Comparison of ENCODE assay signal across 17 cellular contexts in genomic region chrX:7223271-7223670, GRCh38.
"Had no signal": no experiment of that assay in that cellular context is flagged by ENCODE, and none has a peak within 500 bp of the region (broad histone marks: within the 10 kb centered on the region; RNA-seq: fewer than 3 reads in every experiment).

No MANE protein-coding gene starts in this region.

- H3K4me3 Mint-ChIP-seq: activated B cell treated with CpG ODN at 0.5 μM for 24 hours; activated CD4-positive, alpha-beta T cell treated with anti-CD3 and anti-CD28 coated beads, Interleukin-2, amount 10 ng/mL, durations not matched to agents 24 days and 14 days; dendritic cell treated with granulocyte-macrophage colony-stimulating factor and Interleukin-4, amounts not matched to agents 40 ng/mL and 50 ng/mL, for 4 days; effector memory CD8-positive, alpha-beta T cell; natural killer cell had no signal

- H3K27ac ChIP-seq: breast epithelium, epithelial cell of prostate, neutrophil, parathyroid adenoma, thoracic aorta, upper lobe of right lung had no signal

- ATAC-seq: effector memory CD8-positive, alpha-beta T cell; natural killer cell; upper lobe of right lung had no signal

- H3K9ac ChIP-seq: parathyroid adenoma had no signal

- H3K4me3 ChIP-seq: breast epithelium, thoracic aorta, upper lobe of right lung had no signal

- H3K9me3 ChIP-seq: breast epithelium, neutrophil, thoracic aorta, upper lobe of right lung had no signal

- H3K27ac Mint-ChIP-seq: activated B cell treated with CpG ODN at 0.5 μM for 24 hours; activated CD4-positive, alpha-beta T cell treated with anti-CD3 and anti-CD28 coated beads, Interleukin-2, amount 10 ng/mL, durations not matched to agents 24 days and 14 days; dendritic cell treated with granulocyte-macrophage colony-stimulating factor and Interleukin-4, amounts not matched to agents 40 ng/mL and 50 ng/mL, for 4 days; effector memory CD8-positive, alpha-beta T cell; natural killer cell had no signal

- H3K4me1 ChIP-seq: breast epithelium, upper lobe of right lung had no signal

- H3K9me3 Mint-ChIP-seq: activated B cell treated with CpG ODN at 0.5 μM for 24 hours; activated CD4-positive, alpha-beta T cell treated with anti-CD3 and anti-CD28 coated beads, Interleukin-2, amount 10 ng/mL, durations not matched to agents 24 days and 14 days; effector memory CD8-positive, alpha-beta T cell; natural killer cell had no signal

- DNase-seq: activated B cell treated with CpG ODN at 0.5 μM for 24 hours; activated CD4-positive, alpha-beta T cell treated with anti-CD3 and anti-CD28 coated beads, Interleukin-2, amount 10 ng/mL, durations not matched to agents 24 days and 14 days; aorta; cerebellar nuclear complex; effector memory CD8-positive, alpha-beta T cell; head of caudate nucleus; mesenchymal stem cell; natural killer cell; stimulated activated CD4-positive, alpha-beta T cell treated with anti-CD3 and anti-CD28 coated beads, Interleukin-1b, Interleukin-23, amount 100 ng/mL, for 48 hours; upper lobe of right lung had no signal

- H3K4me1 Mint-ChIP-seq: activated CD4-positive, alpha-beta T cell treated with anti-CD3 and anti-CD28 coated beads, Interleukin-2, amount 10 ng/mL, durations not matched to agents 24 days and 14 days; natural killer cell had no signal

- H3K27me3 Mint-ChIP-seq: activated B cell treated with CpG ODN at 0.5 μM for 24 hours; activated CD4-positive, alpha-beta T cell treated with anti-CD3 and anti-CD28 coated beads, Interleukin-2, amount 10 ng/mL, durations not matched to agents 24 days and 14 days; dendritic cell treated with granulocyte-macrophage colony-stimulating factor and Interleukin-4, amounts not matched to agents 40 ng/mL and 50 ng/mL, for 4 days; effector memory CD8-positive, alpha-beta T cell had no signal

- H3K36me3 Mint-ChIP-seq: natural killer cell had no signal

- FAIRE-seq: frontal cortex had no signal

- H3K27me3 ChIP-seq: breast epithelium, neutrophil, upper lobe of right lung had no signal

- H3K36me3 ChIP-seq: breast epithelium, neutrophil, thoracic aorta, upper lobe of right lung had no signal
